In genomic region chr21:16590186-16590585, GRCh38 we compare ENCODE assay signal across 13 cellular contexts.
"Had no signal": no experiment of that assay in that cellular context is flagged by ENCODE, and none has a peak within 500 bp of the region (broad histone marks: within the 10 kb centered on the region; RNA-seq: fewer than 3 reads in every experiment).

No MANE protein-coding gene starts in this region.

- DNase-seq: activated CD8-positive, alpha-beta memory T cell treated with anti-CD3 and anti-CD28 coated beads for 24 hours; activated CD8-positive, alpha-beta memory T cell treated with anti-CD3 and anti-CD28 coated beads, Interleukin-2, amount 50 U/mL, for 4 hours; activated T-cell treated with anti-CD3 and anti-CD28 coated beads, Interleukin-2, amount 50 U/mL, for 24 hours; adrenal gland; effector CD4-positive, alpha-beta T cell; heart left ventricle; kidney; lower lobe of right lung; naive thymus-derived CD8-positive, alpha-beta T cell; stimulated activated CD4-positive, alpha-beta T cell treated with anti-CD3 and anti-CD28 coated beads, Interleukin-4, amount 100 ng/mL, for 1 hour; stimulated activated naive CD4-positive, alpha-beta T cell; transverse colon had no signal

- H3K27ac ChIP-seq: heart left ventricle, lower lobe of right lung, prostate gland, transverse colon had no signal

- H3K27me3 ChIP-seq: adrenal gland, heart left ventricle, transverse colon had no signal

- H3K9me3 ChIP-seq: adrenal gland, heart left ventricle, lower lobe of right lung, prostate gland, transverse colon had no signal

- H3K4me1 ChIP-seq: prostate gland had no signal

- H3K4me3 ChIP-seq: adrenal gland, heart left ventricle, lower lobe of right lung, prostate gland, transverse colon had no signal

- H3K36me3 ChIP-seq: adrenal gland, heart left ventricle, lower lobe of right lung, prostate gland, transverse colon had no signal
